ENCODE assay signal across 12 cellular contexts in the genomic region with DNA sequence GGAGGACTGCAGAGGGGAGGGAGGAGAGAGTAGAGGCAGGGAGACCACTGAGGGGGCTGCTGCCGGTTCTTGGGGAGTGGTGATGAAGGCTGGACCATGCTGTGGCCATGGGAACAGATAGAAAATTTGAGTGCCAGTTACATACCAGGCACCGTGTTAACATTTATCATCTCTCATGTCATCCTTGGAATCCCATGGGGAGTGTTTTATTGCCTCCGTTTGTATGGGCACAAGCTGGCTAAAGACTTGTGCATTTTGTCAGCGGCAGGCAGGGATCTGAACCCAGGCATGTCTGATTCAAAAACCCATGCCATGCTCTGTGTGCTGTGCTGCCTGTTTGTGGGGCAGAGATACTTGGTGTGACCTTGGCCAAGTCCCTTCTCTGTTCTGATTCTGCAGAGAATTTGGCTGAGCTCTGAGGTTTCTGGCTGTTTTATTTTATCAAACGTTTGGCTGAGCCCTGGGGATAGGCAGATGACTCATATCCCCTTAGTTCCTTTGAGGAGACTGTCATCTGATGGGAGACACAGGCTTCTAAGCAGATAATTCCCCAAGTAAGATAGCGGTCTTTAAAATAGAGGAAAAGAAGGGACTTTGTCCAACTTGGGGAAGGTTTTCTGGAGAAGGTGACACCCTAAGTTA. TPM values are rescaled to one million over a fixed set of nuclear protein-coding genes. Genes with fewer than 3 reads are reported as not detected.
DNase-seq lines count a peak whose midpoint lies in the region; ATAC-seq and TF ChIP-seq lines count a peak whose summit lies in the region.
"Had no signal": no experiment of that assay in that cellular context is flagged by ENCODE, and none has a peak within 500 bp of the region (broad histone marks: within the 10 kb centered on the region; RNA-seq: fewer than 3 reads in every experiment).

No MANE protein-coding gene starts in this region.

- H3K36me3 ChIP-seq in psoas muscle (ENCODE audit: insufficient read depth in 1 of 2, low read depth in 1 of 2) = no peaks in the 10 kb centered on the region

- no peak overlapping the region for H3K27ac Mint-ChIP-seq in activated T-helper 1 cell treated with anti-CD3 and anti-CD28 coated beads, Interleukin-12 subunit alpha, Interleukin-12 subunit beta, Interleukin-2, Interleukin-4 antibody, amounts not matched to agents 30 ng/mL and 10 ng/mL and 1 ng/mL, durations not matched to agents 14 hours and 24 hours and 36 hours

- H3K4me3 Mint-ChIP-seq in activated T-helper 1 cell treated with anti-CD3 and anti-CD28 coated beads, Interleukin-12 subunit alpha, Interleukin-12 subunit beta, Interleukin-2, Interleukin-4 antibody, amounts not matched to agents 30 ng/mL and 10 ng/mL and 1 ng/mL, durations not matched to agents 14 hours and 24 hours and 36 hours = no peak overlapping the region
- H3K4me3 Mint-ChIP-seq: activated T-cell treated with anti-CD3 and anti-CD28 coated beads, Interleukin-2, amount 50 U/mL, for 4 hours had no signal

- H3K9me3 ChIP-seq in psoas muscle = no peaks in the 10 kb centered on the region

- TF ChIP-seq CTCF in fibroblast of mammary gland (conservative IDR thresholded peaks at IDR 0.05; ENCODE audit: control insufficient read depth, insufficient read depth, low read depth, low read length) = no peak
- no peak for TF ChIP-seq CTCF in psoas muscle (IDR thresholded peaks at IDR 0.05)

- 25 to 52% (median 25%) methylated on average over 6 of the region's 6 CpGs for WGBS in psoas muscle, 3 donors

- no peaks in the 10 kb centered on the region for H3K4me1 Mint-ChIP-seq in activated T-helper 1 cell treated with anti-CD3 and anti-CD28 coated beads, Interleukin-12 subunit alpha, Interleukin-12 subunit beta, Interleukin-2, Interleukin-4 antibody, amounts not matched to agents 30 ng/mL and 10 ng/mL and 1 ng/mL, durations not matched to agents 14 hours and 24 hours and 36 hours (ENCODE audit: low read depth)

- no peak overlapping the region for H3K4me3 ChIP-seq in fibroblast of mammary gland (ENCODE audit: control insufficient read depth, low read depth, low read length)
- no peak overlapping the region for H3K4me3 ChIP-seq in psoas muscle

- no peaks in the 10 kb centered on the region for H3K27me3 Mint-ChIP-seq in activated T-helper 1 cell treated with anti-CD3 and anti-CD28 coated beads, Interleukin-12 subunit alpha, Interleukin-12 subunit beta, Interleukin-2, Interleukin-4 antibody, amounts not matched to agents 30 ng/mL and 10 ng/mL and 1 ng/mL, durations not matched to agents 14 hours and 24 hours and 36 hours (ENCODE audit: insufficient read depth)

- H3K9me3 Mint-ChIP-seq in activated T-helper 1 cell treated with anti-CD3 and anti-CD28 coated beads, Interleukin-12 subunit alpha, Interleukin-12 subunit beta, Interleukin-2, Interleukin-4 antibody, amounts not matched to agents 30 ng/mL and 10 ng/mL and 1 ng/mL, durations not matched to agents 14 hours and 24 hours and 36 hours = no peaks in the 10 kb centered on the region
- H3K9me3 Mint-ChIP-seq: activated T-cell treated with anti-CD3 and anti-CD28 coated beads, Interleukin-2, amount 50 U/mL, for 4 hours had no signal

- peak overlapping the region; percentile 77 for H3K27ac ChIP-seq in psoas muscle

- ATAC-seq in SK-N-SH treated with all-trans-retinoic acid at 6 μM for 48 hours = peak; percentile 56
- ATAC-seq in psoas muscle = peak in 2 of 4 donors; percentile 17 to 42
- no peak for ATAC-seq in HG03025 (IDR thresholded peaks at IDR 0.05; ENCODE audit: low FRiP score, unreplicated experiment)
- no peak for ATAC-seq in GM19395 (IDR thresholded peaks at IDR 0.05; ENCODE audit: unreplicated experiment)
- ATAC-seq: activated T-cell treated with anti-CD3 and anti-CD28 coated beads, Interleukin-2, amount 50 U/mL, for 4 hours had no signal

- no peaks in the 10 kb centered on the region for H3K36me3 Mint-ChIP-seq in activated T-helper 1 cell treated with anti-CD3 and anti-CD28 coated beads, Interleukin-12 subunit alpha, Interleukin-12 subunit beta, Interleukin-2, Interleukin-4 antibody, amounts not matched to agents 30 ng/mL and 10 ng/mL and 1 ng/mL, durations not matched to agents 14 hours and 24 hours and 36 hours (ENCODE audit: low read depth)

- DNase-seq in GM04504 (ENCODE audit: low read depth) (peak; percentile 47), fibroblast of mammary gland (ENCODE audit: low read depth) (peak; percentile 70), psoas muscle (no peak), NCI-H146 (lab: John Stamatoyannopoulos, UW) (no peak)
- DNase-seq in activated T-helper 1 cell treated with anti-CD3 and anti-CD28 coated beads, Interleukin-12 subunit alpha, Interleukin-12 subunit beta, Interleukin-2, Interleukin-4 antibody, amounts not matched to agents 30 ng/mL and 10 ng/mL and 1 ng/mL, durations not matched to agents 14 hours and 24 hours and 36 hours (ENCODE audit: low spot score) = no peak
- DNase-seq: activated T-cell treated with anti-CD3 and anti-CD28 coated beads, Interleukin-2, amount 50 U/mL, for 4 hours; DND-41; NCI-H345; T-helper 2 cell had no signal

- H3K4me1 ChIP-seq in psoas muscle = peaks cover 71% of the 10 kb centered on the region

- intact Hi-C loops in psoas muscle (cut with DNase I) = loop anchor here in 1 of 2 donors (2.0 kb wide), 1 partner anchor 27 kb away; no protein-coding TSS in a partner anchor
- intact Hi-C loops in activated T-helper 1 cell treated with anti-CD3 and anti-CD28 coated beads, Interleukin-12 subunit alpha, Interleukin-12 subunit beta, Interleukin-2, Interleukin-4 antibody, amounts not matched to agents 30 ng/mL and 10 ng/mL and 1 ng/mL, durations not matched to agents 14 hours and 24 hours and 36 hours (cut with micrococcal nuclease) = no loop called here

- no peaks in the 10 kb centered on the region for H3K27me3 ChIP-seq in psoas muscle (ENCODE audit: insufficient read depth in 3 of 3, low read length in 2 of 3)

TF ChIP-seq in SK-N-SH treated with all-trans-retinoic acid at 6 μM for 48 hours, 23 proteins besides CTCF, POLR2A, EP300 and RAD21:
- TF ChIP-seq ISL1 (CRISPR knock-in tag; IDR thresholded peaks at IDR 0.05) = no peak
- TF ChIP-seq, protein P1, sequence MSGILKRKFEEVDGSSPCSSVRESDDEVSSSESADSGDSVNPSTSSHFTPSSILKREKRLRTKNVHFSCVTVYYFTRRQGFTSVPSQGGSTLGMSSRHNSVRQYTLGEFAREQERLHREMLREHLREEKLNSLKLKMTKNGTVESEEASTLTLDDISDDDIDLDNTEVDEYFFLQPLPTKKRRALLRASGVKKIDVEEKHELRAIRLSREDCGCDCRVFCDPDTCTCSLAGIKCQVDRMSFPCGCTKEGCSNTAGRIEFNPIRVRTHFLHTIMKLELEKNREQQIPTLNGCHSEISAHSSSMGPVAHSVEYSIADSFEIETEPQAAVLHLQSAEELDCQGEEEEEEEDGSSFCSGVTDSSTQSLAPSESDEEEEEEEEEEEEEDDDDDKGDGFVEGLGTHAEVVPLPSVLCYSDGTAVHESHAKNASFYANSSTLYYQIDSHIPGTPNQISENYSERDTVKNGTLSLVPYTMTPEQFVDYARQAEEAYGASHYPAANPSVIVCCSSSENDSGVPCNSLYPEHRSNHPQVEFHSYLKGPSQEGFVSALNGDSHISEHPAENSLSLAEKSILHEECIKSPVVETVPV (CRISPR knock-in tag; IDR thresholded peaks at IDR 0.05) = no peak
- no peak for TF ChIP-seq ZFP30 (CRISPR knock-in tag; IDR thresholded peaks at IDR 0.05)
- TF ChIP-seq TOX (CRISPR knock-in tag; IDR thresholded peaks at IDR 0.05; ENCODE audit: borderline replicate concordance) = no peak
- TF ChIP-seq TCF4 (CRISPR knock-in tag; IDR thresholded peaks at IDR 0.05; ENCODE audit: borderline replicate concordance) = no peak
- TF ChIP-seq, protein P2, sequence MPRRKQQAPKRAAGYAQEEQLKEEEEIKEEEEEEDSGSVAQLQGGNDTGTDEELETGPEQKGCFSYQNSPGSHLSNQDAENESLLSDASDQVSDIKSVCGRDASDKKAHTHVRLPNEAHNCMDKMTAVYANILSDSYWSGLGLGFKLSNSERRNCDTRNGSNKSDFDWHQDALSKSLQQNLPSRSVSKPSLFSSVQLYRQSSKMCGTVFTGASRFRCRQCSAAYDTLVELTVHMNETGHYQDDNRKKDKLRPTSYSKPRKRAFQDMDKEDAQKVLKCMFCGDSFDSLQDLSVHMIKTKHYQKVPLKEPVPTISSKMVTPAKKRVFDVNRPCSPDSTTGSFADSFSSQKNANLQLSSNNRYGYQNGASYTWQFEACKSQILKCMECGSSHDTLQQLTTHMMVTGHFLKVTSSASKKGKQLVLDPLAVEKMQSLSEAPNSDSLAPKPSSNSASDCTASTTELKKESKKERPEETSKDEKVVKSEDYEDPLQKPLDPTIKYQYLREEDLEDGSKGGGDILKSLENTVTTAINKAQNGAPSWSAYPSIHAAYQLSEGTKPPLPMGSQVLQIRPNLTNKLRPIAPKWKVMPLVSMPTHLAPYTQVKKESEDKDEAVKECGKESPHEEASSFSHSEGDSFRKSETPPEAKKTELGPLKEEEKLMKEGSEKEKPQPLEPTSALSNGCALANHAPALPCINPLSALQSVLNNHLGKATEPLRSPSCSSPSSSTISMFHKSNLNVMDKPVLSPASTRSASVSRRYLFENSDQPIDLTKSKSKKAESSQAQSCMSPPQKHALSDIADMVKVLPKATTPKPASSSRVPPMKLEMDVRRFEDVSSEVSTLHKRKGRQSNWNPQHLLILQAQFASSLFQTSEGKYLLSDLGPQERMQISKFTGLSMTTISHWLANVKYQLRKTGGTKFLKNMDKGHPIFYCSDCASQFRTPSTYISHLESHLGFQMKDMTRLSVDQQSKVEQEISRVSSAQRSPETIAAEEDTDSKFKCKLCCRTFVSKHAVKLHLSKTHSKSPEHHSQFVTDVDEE (CRISPR knock-in tag; IDR thresholded peaks at IDR 0.05) = no peak

RNA-seq across cellular contexts. Expression of a gene that starts 22.2 kb away (rescaled TPM):
- 1 to 10 TPM; 3.9 to 8.5 (median 4.7) TPM for total RNA-seq in psoas muscle
- polyA plus RNA-seq in psoas muscle = 1 to 10 TPM; 1.1 to 2.1 (median 1.8) TPM
- 6.1 and 7.4 TPM in 2 replicates for total RNA-seq in activated T-helper 1 cell treated with anti-CD3 and anti-CD28 coated beads, Interleukin-12 subunit alpha, Interleukin-12 subunit beta, Interleukin-2, Interleukin-4 antibody, amounts not matched to agents 30 ng/mL and 10 ng/mL and 1 ng/mL, durations not matched to agents 14 hours and 24 hours and 36 hours

Comparison
In these comparisons a context has a peak if more than half of its experiments do, and no peak if none do; other contexts are left out.
1. DNase-seq: peak in GM04504 (single experiment) and fibroblast of mammary gland (single experiment); none in psoas muscle (0 of 2), NCI-H146 (single experiment) and activated T-helper 1 cell treated with anti-CD3 and anti-CD28 coated beads, Interleukin-12 subunit alpha, Interleukin-12 subunit beta, Interleukin-2, Interleukin-4 antibody, amounts not matched to agents 30 ng/mL and 10 ng/mL and 1 ng/mL, durations not matched to agents 14 hours and 24 hours and 36 hours (single experiment).